In genomic region chr17:63702223-63702577, GRCh38 we compare ENCODE assay signal across 8 cellular contexts. TPM values are rescaled to one million over a fixed set of nuclear protein-coding genes. Genes with fewer than 3 reads are reported as not detected.
DNase-seq lines count a peak whose midpoint lies in the region; ATAC-seq and TF ChIP-seq lines count a peak whose summit lies in the region.

No MANE protein-coding gene starts in this region.

- no peaks in the 10 kb centered on the region for H4K20me1 ChIP-seq in GM23248 (ENCODE audit: insufficient read depth)

- in situ Hi-C loops in GM23248 (cut with MboI) = no loop called here

- peaks cover 34% of the 10 kb centered on the region for H3K4me1 Mint-ChIP-seq in WTC11
- H3K4me1 Mint-ChIP-seq in stimulated activated naive B cell treated with anti-CD40 and anti-IgM and Interleukin-4, amounts not matched to agents 10 μg/mL and 1 μg/mL and 100 μg/mL, for 72 hours = peaks cover 45 to 76% of the 10 kb centered on the region in 2 donors

- H2AFZ ChIP-seq in GM23248 = no peak overlapping the region

- H3K9me3 Mint-ChIP-seq in WTC11 = no peaks in the 10 kb centered on the region
- H3K9me3 Mint-ChIP-seq in stimulated activated naive B cell treated with anti-CD40 and anti-IgM and Interleukin-4, amounts not matched to agents 10 μg/mL and 1 μg/mL and 100 μg/mL, for 72 hours = no peaks in the 10 kb centered on the region

- no peak overlapping the region for H3K4me2 ChIP-seq in GM23248 (ENCODE audit: unreplicated experiment)

- H3K4me3 Mint-ChIP-seq in WTC11 = peak overlapping the region; percentile 31; the same call in 1 of the 2 replicates
- H3K4me3 Mint-ChIP-seq in stimulated activated naive B cell treated with anti-CD40 and anti-IgM and Interleukin-4, amounts not matched to agents 10 μg/mL and 1 μg/mL and 100 μg/mL, for 72 hours = peak overlapping the region; percentile 88 to 90

- no peaks in the 10 kb centered on the region for H3K79me2 ChIP-seq in GM23248 (ENCODE audit: insufficient read depth)

- H3K9me2 ChIP-seq in GM23248 (ENCODE audit: insufficient read depth) = no peaks in the 10 kb centered on the region

- H3K27me3 Mint-ChIP-seq in WTC11 (ENCODE audit: low read depth) = peaks cover 6% of the 10 kb centered on the region; the same call in 1 of the 2 replicates
- H3K27me3 Mint-ChIP-seq in stimulated activated naive B cell treated with anti-CD40 and anti-IgM and Interleukin-4, amounts not matched to agents 10 μg/mL and 1 μg/mL and 100 μg/mL, for 72 hours = no peaks in the 10 kb centered on the region

- H3K27ac Mint-ChIP-seq in WTC11 = no peak overlapping the region
- H3K27ac Mint-ChIP-seq in stimulated activated naive B cell treated with anti-CD40 and anti-IgM and Interleukin-4, amounts not matched to agents 10 μg/mL and 1 μg/mL and 100 μg/mL, for 72 hours = peak overlapping the region; percentile 97

- H3K4me1 ChIP-seq in GM23248 (ENCODE audit: insufficient read depth) = 0 out of 2 replicates have a peak, but pooled peaks cover 4% of the 10 kb centered on the region

- H3K36me3 Mint-ChIP-seq in WTC11 = peaks cover 17% of the 10 kb centered on the region
- peaks cover 33 to 54% of the 10 kb centered on the region in 2 donors for H3K36me3 Mint-ChIP-seq in stimulated activated naive B cell treated with anti-CD40 and anti-IgM and Interleukin-4, amounts not matched to agents 10 μg/mL and 1 μg/mL and 100 μg/mL, for 72 hours

- peak overlapping the region; percentile 30 for H3K4me3 ChIP-seq in HL-60 (replicated peaks; ENCODE audit: insufficient read depth, low read length)
- H3K4me3 ChIP-seq in GM23248 = no peak overlapping the region

- DNase-seq in HL-60 (ENCODE audit: low read depth in 1 of 2, low spot score in 1 of 2) (peak in 1 of 2 experiments; percentile 87), WTC11 (ENCODE audit: low spot score) (no peak), GM23248 (no peak)
- peak; percentile 48 for DNase-seq in effector CD8-positive, alpha-beta T cell (lab: John Stamatoyannopoulos, UW)
- peak; percentile 40 for DNase-seq in stimulated activated naive B cell treated with anti-CD40 and anti-IgM and Interleukin-4, amounts not matched to agents 10 μg/mL and 1 μg/mL and 100 μg/mL, for 72 hours

- CTCF ChIA-PET in WTC11 (lab: Charles Lee) = interaction anchor here (0.8 to 1.7 kb wide), 4 partner anchors 8 to 90 kb away, joined by 3 to 4 read pairs (median 4); no protein-coding TSS in a partner anchor

- H3K27me3 ChIP-seq in HL-60 (ENCODE audit: insufficient read depth, poor library complexity, severe bottlenecking) (no peaks in the 10 kb centered on the region), GM23248 (replicated peaks; ENCODE audit: insufficient read depth) (no peaks in the 10 kb centered on the region)

- H3K36me3 ChIP-seq in GM23248 (ENCODE audit: low read depth) = no peaks in the 10 kb centered on the region

- H3K9me3 ChIP-seq in GM23248 (ENCODE audit: low read depth) = no peaks in the 10 kb centered on the region

- 87 to 93% methylated on average over 5 of the region's 5 CpGs for WGBS in GM23248 (ENCODE audit: low coverage in 1 of 2, low lambda C conversion rate in 2 of 2, missing lambda C conversion rate in 2 of 2), 2 experiments

- no peak for TF ChIP-seq CTCF in HL-60 (IDR thresholded peaks at IDR 0.05; ENCODE audit: insufficient read depth, low read length)
- TF ChIP-seq CTCF in WTC11 (IDR thresholded peaks at IDR 0.05) = no peak

- peaks cover 12% of the 10 kb centered on the region; the same call in 1 of the 2 replicates for H3F3A ChIP-seq in GM23248 (ENCODE audit: insufficient read depth)

- ATAC-seq in WTC11 (no peak), HG03439 (IDR thresholded peaks at IDR 0.05; ENCODE audit: unreplicated experiment) (no peak), GM18873 (IDR thresholded peaks at IDR 0.05; ENCODE audit: low FRiP score, unreplicated experiment) (no peak), HG03469 (IDR thresholded peaks at IDR 0.05; ENCODE audit: unreplicated experiment) (no peak)
- peak in 1 of 2 donors; percentile 6 for ATAC-seq in stimulated activated naive B cell treated with anti-CD40 and anti-IgM and Interleukin-4, amounts not matched to agents 10 μg/mL and 1 μg/mL and 100 μg/mL, for 72 hours (replicated peaks)

- H3K9ac ChIP-seq in GM23248 = no peak overlapping the region

- POLR2A ChIA-PET in WTC11 (lab: Charles Lee) = no interaction called here

- peak overlapping the region; percentile 95 for H3K27ac ChIP-seq in HL-60 (replicated peaks)
- H3K27ac ChIP-seq in GM23248 = no peak overlapping the region

TF ChIP-seq in WTC11, 78 proteins besides CTCF, POLR2A, EP300 and RAD21:
- TF ChIP-seq AR (CRISPR knock-in tag; IDR thresholded peaks at IDR 0.05) (no peak), FOXK1 (CRISPR knock-in tag; IDR thresholded peaks at IDR 0.05) (no peak)

RNA-seq across cellular contexts. Expression of gene LIMD2, which starts 2.3 kb away (rescaled TPM):
- 83.4 to 91.8 TPM (median 88.4 TPM) in 3 replicates for total RNA-seq in WTC11 (2021)
- 9.1 and 14.0 TPM in 2 replicates for total RNA-seq in GM23248 (2014; rRNA removed; shearing (Covaris generic))
- 13.6 and 15.8 TPM in 2 replicates for polyA plus RNA-seq in GM23248 (2016; fragmentation: Nextera tagmentation; extraction: Ambion mirVana)

RNA-seq across cellular contexts. Expression of gene STRADA, which starts 39.4 kb away (rescaled TPM):
- total RNA-seq in WTC11 (2021) = 36.6 to 43.1 TPM (median 41.2 TPM) in 3 replicates
- total RNA-seq in GM23248 (2014; rRNA removed; shearing (Covaris generic)) = 13.9 and 15.7 TPM in 2 replicates
- polyA plus RNA-seq in GM23248 (2016; fragmentation: Nextera tagmentation; extraction: Ambion mirVana) = 21.6 and 22.3 TPM in 2 replicates

Comparison
In these comparisons a context has a peak if more than half of its experiments do, and no peak if none do; other contexts are left out.
1. DNase-seq: peak in effector CD8-positive, alpha-beta T cell (single experiment) and stimulated activated naive B cell treated with anti-CD40 and anti-IgM and Interleukin-4, amounts not matched to agents 10 μg/mL and 1 μg/mL and 100 μg/mL, for 72 hours (single experiment); none in WTC11 (single experiment) and GM23248 (single experiment).